Comparison of ENCODE assay signal across 14 cellular contexts in the genomic region with DNA sequence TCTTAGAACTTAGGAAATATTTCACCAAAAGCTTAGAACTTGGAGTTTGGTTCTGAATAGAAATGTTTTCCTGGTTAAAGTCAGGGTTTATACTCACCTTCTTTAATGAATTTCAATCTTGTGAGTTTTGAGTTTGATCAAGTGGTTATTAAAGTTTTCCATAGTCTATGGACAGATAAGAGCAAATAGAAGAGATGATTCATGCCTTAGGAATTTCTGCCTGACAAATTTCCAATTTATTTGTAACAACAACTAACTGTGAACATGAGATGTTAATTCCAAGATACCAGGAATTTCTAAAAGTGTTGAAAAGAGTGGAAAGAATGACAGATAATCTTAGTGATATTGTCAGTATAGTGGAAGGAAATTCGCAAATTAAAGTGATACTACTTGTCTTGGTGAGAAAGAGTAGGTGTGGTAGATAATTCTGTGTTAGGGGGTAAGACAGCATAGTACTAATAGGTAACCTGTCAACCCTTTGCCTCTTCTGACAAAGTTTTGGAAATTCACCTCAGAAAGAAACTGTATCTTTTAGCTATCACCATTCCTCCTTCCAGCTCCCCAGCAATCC.
DNase-seq lines count a peak whose midpoint lies in the region; ATAC-seq and TF ChIP-seq lines count a peak whose summit lies in the region.
"Had no signal": no experiment of that assay in that cellular context is flagged by ENCODE, and none has a peak within 500 bp of the region (broad histone marks: within the 10 kb centered on the region; RNA-seq: fewer than 3 reads in every experiment).

No MANE protein-coding gene starts in this region.

- peaks cover 32% of the 10 kb centered on the region for H3K9me3 Mint-ChIP-seq in stimulated activated naive CD8-positive, alpha-beta T cell treated with anti-CD3 and anti-CD28 coated beads, Interleukin-15, Interleukin-2, amounts not matched to agents 100 ng/mL and 50 ng/mL, for 24 hours
- peaks cover 8 to 29% of the 10 kb centered on the region in 2 donors for H3K9me3 Mint-ChIP-seq in stimulated activated naive CD8-positive, alpha-beta T cell treated with anti-CD3 and anti-CD28 coated beads, Interleukin-15, amount 100 ng/mL, for 72 hours
- H3K9me3 Mint-ChIP-seq in activated naive CD8-positive, alpha-beta T cell treated with anti-CD3 and anti-CD28 coated beads for 36 hours = peaks cover 32% of the 10 kb centered on the region

- no peaks in the 10 kb centered on the region for H3K27me3 ChIP-seq in esophagus muscularis mucosa
- H3K27me3 ChIP-seq: BE2C, dorsolateral prefrontal cortex, ovary had no signal

- H3K9me3 ChIP-seq in esophagus muscularis mucosa = peaks cover 0 to 19% (median 6%) of the 10 kb centered on the region in 4 donors
- H3K9me3 ChIP-seq: BE2C, ovary had no signal

- DNase-seq in stimulated activated naive CD8-positive, alpha-beta T cell treated with anti-CD3 and anti-CD28 coated beads, Interleukin-15, amount 100 ng/mL, for 72 hours = no peak
- DNase-seq in activated naive CD8-positive, alpha-beta T cell treated with anti-CD3 and anti-CD28 coated beads for 36 hours = no peak
- DNase-seq in foreskin fibroblast (peak; percentile 19 to 45), C1 segment of cervical spinal cord (lab: John Stamatoyannopoulos, UW) (no peak), esophagus muscularis mucosa (ENCODE audit: extremely low spot score) (no peak), H4 (ENCODE audit: low spot score) (no peak)
- DNase-seq: activated CD4-positive, CD25-positive, alpha-beta regulatory T cell treated with anti-CD3 and anti-CD28 coated beads, Interleukin-2, amount 50 U/mL, for 72 hours; activated gamma-delta T cell treated with Interleukin-2 at 50 U/mL for 16 hours; BE2C; dorsolateral prefrontal cortex; hippocampal formation; ovary had no signal

- no peak overlapping the region for H3K4me3 Mint-ChIP-seq in stimulated activated naive CD8-positive, alpha-beta T cell treated with anti-CD3 and anti-CD28 coated beads, Interleukin-15, Interleukin-2, amounts not matched to agents 100 ng/mL and 50 ng/mL, for 24 hours
- no peak overlapping the region for H3K4me3 Mint-ChIP-seq in stimulated activated naive CD8-positive, alpha-beta T cell treated with anti-CD3 and anti-CD28 coated beads, Interleukin-15, amount 100 ng/mL, for 72 hours
- no peak overlapping the region for H3K4me3 Mint-ChIP-seq in activated naive CD8-positive, alpha-beta T cell treated with anti-CD3 and anti-CD28 coated beads for 36 hours

- intact Hi-C loops in esophagus muscularis mucosa (cut with DNase I) = no loop called here

- H3K4me3 ChIP-seq in foreskin fibroblast (ENCODE audit: low read depth in 1 of 2, low read length in 2 of 2) (no peak overlapping the region), esophagus muscularis mucosa (no peak overlapping the region)
- H3K4me3 ChIP-seq: dorsolateral prefrontal cortex, ovary had no signal

- H3K4me1 Mint-ChIP-seq in stimulated activated naive CD8-positive, alpha-beta T cell treated with anti-CD3 and anti-CD28 coated beads, Interleukin-15, Interleukin-2, amounts not matched to agents 100 ng/mL and 50 ng/mL, for 24 hours (ENCODE audit: low read depth) = peaks cover 16% of the 10 kb centered on the region
- peaks cover 14% of the 10 kb centered on the region for H3K4me1 Mint-ChIP-seq in stimulated activated naive CD8-positive, alpha-beta T cell treated with anti-CD3 and anti-CD28 coated beads, Interleukin-15, amount 100 ng/mL, for 72 hours
- peaks cover 12% of the 10 kb centered on the region for H3K4me1 Mint-ChIP-seq in activated naive CD8-positive, alpha-beta T cell treated with anti-CD3 and anti-CD28 coated beads for 36 hours

- peaks cover 0 to 6% (median 0%) of the 10 kb centered on the region in 4 donors for H3K4me1 ChIP-seq in esophagus muscularis mucosa
- H3K4me1 ChIP-seq: BE2C had no signal

- TF ChIP-seq EP300 in esophagus muscularis mucosa (IDR thresholded peaks at IDR 0.05) = no peak

- peaks cover 0 to 22% (median 4%) of the 10 kb centered on the region in 4 donors for H3K36me3 ChIP-seq in esophagus muscularis mucosa
- H3K36me3 ChIP-seq: BE2C, ovary had no signal

- 84% methylated on average over 1 of the region's 1 CpG for WGBS in esophagus muscularis mucosa

- no peak for TF ChIP-seq CTCF in foreskin fibroblast (IDR thresholded peaks at IDR 0.05; ENCODE audit: low read depth, low read length)
- TF ChIP-seq CTCF in esophagus muscularis mucosa (IDR thresholded peaks at IDR 0.05) = no peak

- TF ChIP-seq POLR2A in esophagus muscularis mucosa (IDR thresholded peaks at IDR 0.05; ENCODE audit: low read depth) = no peak

- H3K27ac ChIP-seq in esophagus muscularis mucosa (replicated peaks in 1 of 4) = no peak overlapping the region
- H3K27ac ChIP-seq: dorsolateral prefrontal cortex, ovary had no signal

- peak overlapping the region; percentile 36 for H3K27ac Mint-ChIP-seq in stimulated activated naive CD8-positive, alpha-beta T cell treated with anti-CD3 and anti-CD28 coated beads, Interleukin-15, Interleukin-2, amounts not matched to agents 100 ng/mL and 50 ng/mL, for 24 hours
- no peak overlapping the region for H3K27ac Mint-ChIP-seq in stimulated activated naive CD8-positive, alpha-beta T cell treated with anti-CD3 and anti-CD28 coated beads, Interleukin-15, amount 100 ng/mL, for 72 hours
- H3K27ac Mint-ChIP-seq in activated naive CD8-positive, alpha-beta T cell treated with anti-CD3 and anti-CD28 coated beads for 36 hours = peak overlapping the region; percentile 23

- H3K27me3 Mint-ChIP-seq in stimulated activated naive CD8-positive, alpha-beta T cell treated with anti-CD3 and anti-CD28 coated beads, Interleukin-15, Interleukin-2, amounts not matched to agents 100 ng/mL and 50 ng/mL, for 24 hours = no peaks in the 10 kb centered on the region
- H3K27me3 Mint-ChIP-seq in stimulated activated naive CD8-positive, alpha-beta T cell treated with anti-CD3 and anti-CD28 coated beads, Interleukin-15, amount 100 ng/mL, for 72 hours = no peaks in the 10 kb centered on the region
- no peaks in the 10 kb centered on the region for H3K27me3 Mint-ChIP-seq in activated naive CD8-positive, alpha-beta T cell treated with anti-CD3 and anti-CD28 coated beads for 36 hours

- H3K36me3 Mint-ChIP-seq in stimulated activated naive CD8-positive, alpha-beta T cell treated with anti-CD3 and anti-CD28 coated beads, Interleukin-15, Interleukin-2, amounts not matched to agents 100 ng/mL and 50 ng/mL, for 24 hours (ENCODE audit: low read depth) = peaks cover 80% of the 10 kb centered on the region
- H3K36me3 Mint-ChIP-seq in activated naive CD8-positive, alpha-beta T cell treated with anti-CD3 and anti-CD28 coated beads for 36 hours = peaks cover 81% of the 10 kb centered on the region

- ATAC-seq in stimulated activated naive CD8-positive, alpha-beta T cell treated with anti-CD3 and anti-CD28 coated beads, Interleukin-15, amount 100 ng/mL, for 72 hours = no peak
- no peak for ATAC-seq in HG02798 (IDR thresholded peaks at IDR 0.05; ENCODE audit: poor library complexity, unreplicated experiment)

Comparison
In these comparisons a context has a peak if more than half of its experiments do, and no peak if none do; other contexts are left out.
1. H3K27ac Mint-ChIP-seq: peak in stimulated activated naive CD8-positive, alpha-beta T cell treated with anti-CD3 and anti-CD28 coated beads, Interleukin-15, Interleukin-2, amounts not matched to agents 100 ng/mL and 50 ng/mL, for 24 hours (single experiment) and activated naive CD8-positive, alpha-beta T cell treated with anti-CD3 and anti-CD28 coated beads for 36 hours (single experiment); none in stimulated activated naive CD8-positive, alpha-beta T cell treated with anti-CD3 and anti-CD28 coated beads, Interleukin-15, amount 100 ng/mL, for 72 hours (0 of 2).
2. DNase-seq: peak in foreskin fibroblast (2 of 2); none in stimulated activated naive CD8-positive, alpha-beta T cell treated with anti-CD3 and anti-CD28 coated beads, Interleukin-15, amount 100 ng/mL, for 72 hours (0 of 2), activated naive CD8-positive, alpha-beta T cell treated with anti-CD3 and anti-CD28 coated beads for 36 hours (single experiment), C1 segment of cervical spinal cord (0 of 14), esophagus muscularis mucosa (single experiment) and H4 (single experiment).